ENCODE assay signal across 21 cellular contexts in genomic region chr12:67509987-67510386, GRCh38.
"Had no signal": no experiment of that assay in that cellular context is flagged by ENCODE, and none has a peak within 500 bp of the region (broad histone marks: within the 10 kb centered on the region; RNA-seq: fewer than 3 reads in every experiment).

No MANE protein-coding gene starts in this region.

- ATAC-seq: activated CD4-positive, alpha-beta T cell treated with anti-CD3 and anti-CD28 coated beads for 36 hours; activated naive CD4-positive, alpha-beta T cell treated with anti-CD3 and anti-CD28 coated beads, Interleukin-2, amount 50 U/mL, for 72 hours; esophagus mucosa; left lung; T-cell; WTC11 had no signal

- H3K27me3 Mint-ChIP-seq: activated CD4-positive, alpha-beta T cell treated with anti-CD3 and anti-CD28 coated beads for 36 hours; brain; central memory CD8-positive, alpha-beta T cell; stimulated activated naive CD8-positive, alpha-beta T cell treated with anti-CD3 and anti-CD28 coated beads, Interleukin-15, Interleukin-2, amounts not matched to agents 100 ng/mL and 50 ng/mL, for 24 hours; T-cell had no signal

- DNase-seq: activated CD4-positive, alpha-beta T cell treated with anti-CD3 and anti-CD28 coated beads for 36 hours; activated CD4-positive, alpha-beta T cell treated with anti-CD3 and anti-CD28 coated beads, Interleukin-2, amount 50 U/mL, for 48 hours; activated gamma-delta T cell treated with Interleukin-2 at 50 U/mL for 16 hours; adrenal gland; cortex of kidney; effector CD4-positive, alpha-beta T cell; foreskin fibroblast; hippocampal formation; left lung; midbrain; T-cell; uterus had no signal

- H3K36me3 ChIP-seq: adrenal gland, left lung, prostate gland, right atrium auricular region, tibial nerve, uterus had no signal

- H3K27me3 ChIP-seq: adrenal gland, left lung, right atrium auricular region, tibial nerve, uterus had no signal

- H3K27ac ChIP-seq: adrenal gland, left lung, prostate gland, right atrium auricular region, tibial nerve, uterus had no signal

- H3K4me3 ChIP-seq: adrenal gland, left lung, prostate gland, right atrium auricular region, tibial nerve, uterus had no signal

- H3K4me3 Mint-ChIP-seq: activated CD4-positive, alpha-beta T cell treated with anti-CD3 and anti-CD28 coated beads for 36 hours; brain; central memory CD8-positive, alpha-beta T cell; stimulated activated naive CD8-positive, alpha-beta T cell treated with anti-CD3 and anti-CD28 coated beads, Interleukin-15, Interleukin-2, amounts not matched to agents 100 ng/mL and 50 ng/mL, for 24 hours; T-cell; WTC11 had no signal

- H3K36me3 Mint-ChIP-seq: activated naive CD4-positive, alpha-beta T cell treated with anti-CD3 and anti-CD28 coated beads, Interleukin-2, amount 50 U/mL, for 72 hours; brain; T-cell; WTC11 had no signal

- H3K9me3 Mint-ChIP-seq: brain; central memory CD8-positive, alpha-beta T cell; T-cell had no signal

- H3K4me1 ChIP-seq: adrenal gland, left lung, prostate gland, right atrium auricular region, uterus had no signal

- H3K9me3 ChIP-seq: adrenal gland, left lung, prostate gland, right atrium auricular region, tibial nerve, uterus had no signal

- H3K27ac Mint-ChIP-seq: activated CD4-positive, alpha-beta T cell treated with anti-CD3 and anti-CD28 coated beads for 36 hours; activated naive CD4-positive, alpha-beta T cell treated with anti-CD3 and anti-CD28 coated beads, Interleukin-2, amount 50 U/mL, for 72 hours; brain; stimulated activated naive CD8-positive, alpha-beta T cell treated with anti-CD3 and anti-CD28 coated beads, Interleukin-15, Interleukin-2, amounts not matched to agents 100 ng/mL and 50 ng/mL, for 24 hours; T-cell; WTC11 had no signal
